Comparison of ENCODE assay signal across 21 cellular contexts in the genomic region with DNA sequence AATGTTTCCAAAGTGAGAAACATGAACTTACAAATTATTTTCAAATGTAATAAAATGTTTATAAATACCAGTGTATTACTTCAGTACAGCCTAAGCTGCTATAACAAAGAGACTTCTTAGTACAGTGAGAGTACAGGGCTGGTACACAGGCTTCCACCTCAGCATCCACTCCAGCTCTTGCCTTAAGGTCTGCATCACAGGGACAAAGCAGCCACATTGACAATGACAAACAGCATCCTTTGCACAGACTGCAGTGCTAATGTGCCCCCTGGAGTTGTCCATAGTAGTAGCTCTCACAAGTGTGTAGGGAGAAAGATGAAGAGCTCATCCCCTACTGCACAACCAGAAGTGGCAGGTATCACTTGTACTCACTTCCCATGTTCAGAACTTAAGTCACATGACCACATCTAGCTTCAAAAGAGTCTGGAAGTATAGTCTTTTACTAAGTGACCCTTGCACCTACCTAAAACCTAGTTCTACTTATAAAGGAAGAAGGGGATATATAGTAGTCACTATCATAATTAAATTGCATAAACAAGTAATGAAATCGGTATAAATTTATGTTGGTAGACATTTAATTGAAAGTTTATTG. TPM values are rescaled to one million over a fixed set of nuclear protein-coding genes. Genes with fewer than 3 reads are reported as not detected.
"Had no signal": no experiment of that assay in that cellular context is flagged by ENCODE, and none has a peak within 500 bp of the region (broad histone marks: within the 10 kb centered on the region; RNA-seq: fewer than 3 reads in every experiment).

No MANE protein-coding gene starts in this region.

- DNase-seq: activated CD4-positive, alpha-beta T cell treated with anti-CD3 and anti-CD28 coated beads for 36 hours; activated CD8-positive, alpha-beta memory T cell treated with anti-CD3 and anti-CD28 coated beads, Interleukin-2, amount 50 U/mL, for 4 hours; activated CD8-positive, alpha-beta T cell treated with anti-CD3 and anti-CD28 coated beads, Interleukin-2, amount 10 ng/mL, durations not matched to agents 7 days and 5 days; activated gamma-delta T cell treated with Interleukin-2 at 50 U/mL for 16 hours; activated naive CD8-positive, alpha-beta T cell treated with anti-CD3 and anti-CD28 coated beads, Interleukin-2, amount 10 ng/mL, durations not matched to agents 7 days and 5 days; activated T-cell treated with anti-CD3 and anti-CD28 coated beads, Interleukin-2, amount 50 U/mL, for 72 hours; cerebellar nuclear complex; effector CD8-positive, alpha-beta T cell; immature natural killer cell; retina; stimulated activated CD4-positive, alpha-beta T cell treated with anti-CD3 and anti-CD28 coated beads, Interleukin-4, amount 100 ng/mL, for 24 hours; stimulated activated naive CD4-positive, alpha-beta T cell; uterus had no signal

- H3K79me2 ChIP-seq: parathyroid adenoma had no signal

- H3K27me3 ChIP-seq: brain microvascular endothelial cell, neural progenitor cell, tibial nerve, uterus had no signal

- H3K36me3 ChIP-seq: brain microvascular endothelial cell, neural progenitor cell, tibial nerve, uterus had no signal

- H3K9ac ChIP-seq: neural progenitor cell, parathyroid adenoma had no signal

- H3K27ac ChIP-seq: neural progenitor cell, parathyroid adenoma, tibial nerve, uterus had no signal

- H3K4me1 ChIP-seq: neural progenitor cell, parathyroid adenoma, tibial nerve, uterus had no signal

- FAIRE-seq: endothelial cell of umbilical vein, frontal cortex had no signal

- H2AFZ ChIP-seq: neural progenitor cell, parathyroid adenoma had no signal

- H3K9me3 ChIP-seq: uterus had no signal

- H3K4me2 ChIP-seq: neural progenitor cell had no signal

- H3K4me3 ChIP-seq: lung, neural progenitor cell, skin epidermis, tibial nerve, uterus had no signal

RNA-seq across cellular contexts. Expression of gene KCNE3, which starts 36.8 kb away (rescaled TPM):
- total RNA-seq: activated CD4-positive, alpha-beta T cell treated with anti-CD3 and anti-CD28 coated beads for 36 hours; activated CD8-positive, alpha-beta T cell treated with anti-CD3 and anti-CD28 coated beads, Interleukin-2, amount 10 ng/mL, durations not matched to agents 7 days and 5 days; activated T-cell treated with anti-CD3 and anti-CD28 coated beads, Interleukin-2, amount 50 U/mL, for 72 hours had no signal
